Comparison of ENCODE assay signal across 8 cellular contexts in genomic region chr22:18077639-18078328, GRCh38. TPM values are rescaled to one million over a fixed set of nuclear protein-coding genes. Genes with fewer than 3 reads are reported as not detected.
DNase-seq lines count a peak whose midpoint lies in the region; ATAC-seq, FAIRE-seq and TF ChIP-seq lines count a peak whose summit lies in the region.

PEX26 (plus strand) TSS chr22:18077990; CDS start chr22:18078377, 387 bp downstream.

- peak within 1 kb of the TSS; percentile 86 to 97 (median 97) for H3K4me3 ChIP-seq in breast epithelium
- H3K4me3 ChIP-seq in iPS-18c (ENCODE audit: insufficient read depth, low read depth, low read length), result peak within 1 kb of the TSS; percentile 99
- peak within 1 kb of the TSS; percentile 78 to 98 (median 92) for H3K4me3 ChIP-seq in skin epidermis

- H3K9me3 ChIP-seq in breast epithelium (no peaks in the 10 kb centered on the region), iPS-18c (ENCODE audit: control insufficient read depth, insufficient read depth, low read length) (no peaks in the 10 kb centered on the region)

- H3K36me3 ChIP-seq in breast epithelium, result no peaks in the 10 kb centered on the region

- TF ChIP-seq POLR2A in breast epithelium (IDR thresholded peaks at IDR 0.05), result no peak

- TF ChIP-seq CTCF in VCaP (conservative IDR thresholded peaks at IDR 0.05) (no peak), breast epithelium (IDR thresholded peaks at IDR 0.05) (no peak)

- H3K4me1 ChIP-seq in breast epithelium, result peaks cover 0 to 20% of the 10 kb centered on the region in 2 donors

- peak; percentile 65 for FAIRE-seq in A204.1 (lab: Jason Lieb, UNC)

- no peaks in the 10 kb centered on the region for H3K27me3 ChIP-seq in breast epithelium

- peak; percentile 81 for ATAC-seq in GM18858 (IDR thresholded peaks at IDR 0.05; ENCODE audit: unreplicated experiment)
- ATAC-seq in HG03095 (IDR thresholded peaks at IDR 0.05; ENCODE audit: unreplicated experiment), result peak; percentile 78

- intact Hi-C loops in breast epithelium (cut with DNase I; ENCODE audit: low total_unique reads), result loop anchor here (5.0 kb wide), 1 partner anchor 245 kb away; no protein-coding TSS in a partner anchor

- peak; percentile 94 for DNase-seq in NCI-H2196 (lab: John Stamatoyannopoulos, UW; ENCODE audit: unreplicated experiment)
- peak; percentile 94 to 95 for DNase-seq in breast epithelium (ENCODE audit: low spot score in 2 of 2)

- peak within 1 kb of the TSS; percentile 84 for H3K27ac ChIP-seq in VCaP
- H3K27ac ChIP-seq in breast epithelium, result peak within 1 kb of the TSS; percentile 88 to 92
- peak within 1 kb of the TSS; percentile 55 to 97 (median 85) for H3K27ac ChIP-seq in skin epidermis

RNA-seq across cellular contexts. Expression of gene PEX26, which starts in this region (rescaled TPM):
- total RNA-seq in breast epithelium, result 10 to 100 TPM; 18.7 to 22.2 (median 19.2) TPM

Comparison
In these comparisons a context has a peak if more than half of its experiments do, and no peak if none do; other contexts are left out.
1. Peak in every context shown above with its lines: DNase-seq, ATAC-seq, H3K4me3 ChIP-seq and H3K27ac ChIP-seq.